8 cellular contexts compared by ENCODE assay signal in genomic region chr5:11903121-11903613, GRCh38. TPM values are rescaled to one million over a fixed set of nuclear protein-coding genes. Genes with fewer than 3 reads are reported as not detected.
DNase-seq lines count a peak whose midpoint lies in the region; ATAC-seq and TF ChIP-seq lines count a peak whose summit lies in the region.

No MANE protein-coding gene starts in this region.

- H3K27ac Mint-ChIP-seq in activated naive CD4-positive, alpha-beta T cell treated with anti-CD3 and anti-CD28 coated beads for 36 hours: no peak overlapping the region
- H3K27ac Mint-ChIP-seq in activated naive CD4-positive, alpha-beta T cell treated with anti-CD3 and anti-CD28 coated beads, Interleukin-2, amount 50 U/mL, for 72 hours: no peak overlapping the region
- no peak overlapping the region for H3K27ac Mint-ChIP-seq in type B pancreatic cell

- peaks cover 1% of the 10 kb centered on the region for H3K36me3 Mint-ChIP-seq in activated naive CD4-positive, alpha-beta T cell treated with anti-CD3 and anti-CD28 coated beads for 36 hours (ENCODE audit: low read depth)
- peaks cover 6 to 20% of the 10 kb centered on the region in 2 donors for H3K36me3 Mint-ChIP-seq in activated naive CD4-positive, alpha-beta T cell treated with anti-CD3 and anti-CD28 coated beads, Interleukin-2, amount 50 U/mL, for 72 hours
- H3K36me3 Mint-ChIP-seq in type B pancreatic cell: no peaks in the 10 kb centered on the region

- H3K4me3 ChIP-seq in lower lobe of right lung (peak overlapping the region; percentile 38), SJCRH30 (no peak overlapping the region)

- no peaks in the 10 kb centered on the region for H3K36me3 ChIP-seq in lower lobe of right lung
- H3K36me3 ChIP-seq in SJCRH30: no peaks in the 10 kb centered on the region

- H3K27me3 Mint-ChIP-seq in activated naive CD4-positive, alpha-beta T cell treated with anti-CD3 and anti-CD28 coated beads for 36 hours (ENCODE audit: low read depth): peaks cover 30% of the 10 kb centered on the region
- peaks cover 63% of the 10 kb centered on the region for H3K27me3 Mint-ChIP-seq in type B pancreatic cell

- intact Hi-C loops in activated naive CD4-positive, alpha-beta T cell treated with anti-CD3 and anti-CD28 coated beads for 36 hours (cut with micrococcal nuclease): no loop called here
- intact Hi-C loops in lower lobe of right lung (cut with DNase I): no loop called here

- H3K4me1 Mint-ChIP-seq in activated naive CD4-positive, alpha-beta T cell treated with anti-CD3 and anti-CD28 coated beads for 36 hours (ENCODE audit: low read depth): peaks cover 6% of the 10 kb centered on the region
- H3K4me1 Mint-ChIP-seq in type B pancreatic cell (ENCODE audit: unreplicated experiment): peaks cover 12% of the 10 kb centered on the region

- H3K27me3 ChIP-seq in lower lobe of right lung (ENCODE audit: low read depth) (peaks cover 37% of the 10 kb centered on the region), SJCRH30 (no peaks in the 10 kb centered on the region)

- peak overlapping the region; percentile 9 for H3K4me3 Mint-ChIP-seq in activated naive CD4-positive, alpha-beta T cell treated with anti-CD3 and anti-CD28 coated beads for 36 hours
- peak overlapping the region; percentile 89 for H3K4me3 Mint-ChIP-seq in type B pancreatic cell

- CTCF ChIA-PET in activated naive CD4-positive, alpha-beta T cell treated with anti-CD3 and anti-CD28 coated beads for 36 hours (lab: Charles Lee): no interaction called here

- H3K9me3 ChIP-seq in lower lobe of right lung: no peaks in the 10 kb centered on the region
- no peaks in the 10 kb centered on the region for H3K9me3 ChIP-seq in SJCRH30 (replicated peaks)

- no peaks in the 10 kb centered on the region for H3K9me3 Mint-ChIP-seq in activated naive CD4-positive, alpha-beta T cell treated with anti-CD3 and anti-CD28 coated beads for 36 hours
- no peaks in the 10 kb centered on the region for H3K9me3 Mint-ChIP-seq in activated naive CD4-positive, alpha-beta T cell treated with anti-CD3 and anti-CD28 coated beads, Interleukin-2, amount 50 U/mL, for 72 hours
- H3K9me3 Mint-ChIP-seq in type B pancreatic cell: no peaks in the 10 kb centered on the region

- H3K27ac ChIP-seq in caudate nucleus (ENCODE audit: low read depth, low read length) (peak overlapping the region; percentile 81), lower lobe of right lung (no peak overlapping the region), SJCRH30 (no peak overlapping the region)

- no peak for DNase-seq in activated naive CD4-positive, alpha-beta T cell treated with anti-CD3 and anti-CD28 coated beads for 36 hours
- no peak for DNase-seq in activated naive CD4-positive, alpha-beta T cell treated with anti-CD3 and anti-CD28 coated beads, Interleukin-2, amount 50 U/mL, for 72 hours (ENCODE audit: low spot score in 2 of 2)
- DNase-seq in caudate nucleus (lab: John Stamatoyannopoulos, UW) (peak in 42 of 61 donors; percentile 6 to 78 (median 49)), lower lobe of right lung (no peak), type B pancreatic cell (ENCODE audit: extremely low spot score, unreplicated experiment) (no peak), SJCRH30 (no peak), COLO829 (ENCODE audit: low spot score) (no peak)
- no peak for DNase-seq in activated naive CD4-positive, alpha-beta T cell (lab: John Stamatoyannopoulos, UW)

- TF ChIP-seq CTCF in lower lobe of right lung (IDR thresholded peaks at IDR 0.05): no peak
- TF ChIP-seq CTCF in type B pancreatic cell (conservative IDR thresholded peaks at IDR 0.05): no peak

- H3K4me1 ChIP-seq in lower lobe of right lung: no peaks in the 10 kb centered on the region
- H3K4me1 ChIP-seq in SJCRH30: no peaks in the 10 kb centered on the region

- no peak for ATAC-seq in activated naive CD4-positive, alpha-beta T cell treated with anti-CD3 and anti-CD28 coated beads, Interleukin-2, amount 50 U/mL, for 72 hours
- peak; percentile 32 for ATAC-seq in lower lobe of right lung

RNA-seq across cellular contexts. Expression of gene CTNND2, which starts 1.1 kb away (rescaled TPM):
- total RNA-seq in activated naive CD4-positive, alpha-beta T cell treated with anti-CD3 and anti-CD28 coated beads for 36 hours: not detected
- not detected for total RNA-seq in activated naive CD4-positive, alpha-beta T cell treated with anti-CD3 and anti-CD28 coated beads, Interleukin-2, amount 50 U/mL, for 72 hours
- total RNA-seq in lower lobe of right lung (6.0 TPM), type B pancreatic cell (ENCODE audit: low replicate concordance) (31.5 and 49.5 TPM in 2 replicates)
- not detected in 2 replicates for total RNA-seq in SJCRH30 (2014; rRNA removed; shearing (Covaris generic))

Comparison
In these comparisons a context has a peak if more than half of its experiments do, and no peak if none do; other contexts are left out.
1. DNase-seq: peak in caudate nucleus (42 of 61); none in activated naive CD4-positive, alpha-beta T cell treated with anti-CD3 and anti-CD28 coated beads for 36 hours (single experiment), activated naive CD4-positive, alpha-beta T cell treated with anti-CD3 and anti-CD28 coated beads, Interleukin-2, amount 50 U/mL, for 72 hours (0 of 2), lower lobe of right lung (single experiment), type B pancreatic cell (single experiment), SJCRH30 (0 of 2), COLO829 (single experiment) and activated naive CD4-positive, alpha-beta T cell (0 of 4).
2. ATAC-seq: peak in lower lobe of right lung (2 of 2); none in activated naive CD4-positive, alpha-beta T cell treated with anti-CD3 and anti-CD28 coated beads, Interleukin-2, amount 50 U/mL, for 72 hours (0 of 2).